Comparison of ENCODE assay signal across 21 cellular contexts in genomic region chr1:165067829-165068228, GRCh38.
"Had no signal": no experiment of that assay in that cellular context is flagged by ENCODE, and none has a peak within 500 bp of the region (broad histone marks: within the 10 kb centered on the region; RNA-seq: fewer than 3 reads in every experiment).

No MANE protein-coding gene starts in this region.

- ATAC-seq: left ventricle myocardium superior; lower lobe of right lung; naive thymus-derived CD8-positive, alpha-beta T cell; psoas muscle; right cardiac atrium; stimulated activated naive CD8-positive, alpha-beta T cell treated with anti-CD3 and anti-CD28 coated beads, Interleukin-15, amount 100 ng/mL, for 72 hours had no signal

- H3K27ac ChIP-seq: colonic mucosa, lower lobe of right lung, psoas muscle, skin epidermis, spleen, thoracic aorta, tibial nerve, upper lobe of left lung had no signal

- H3K4me3 ChIP-seq: colonic mucosa, lower lobe of right lung, psoas muscle, skin epidermis, spleen, thoracic aorta, tibial nerve, upper lobe of left lung had no signal

- DNase-seq: colonic mucosa; hypothalamus; immature natural killer cell; islet precursor cell; kidney glomerular epithelial cell; left ventricle myocardium superior; lower lobe of right lung; naive thymus-derived CD8-positive, alpha-beta T cell; nephron progenitor cell; nucleus accumbens; posterior cingulate gyrus; psoas muscle; right cardiac atrium; spleen; stimulated activated CD4-positive, alpha-beta T cell treated with anti-CD3 and anti-CD28 coated beads, Interleukin-2, amount 100 ng/mL, for 48 hours; stimulated activated naive CD4-positive, alpha-beta T cell; stimulated activated naive CD8-positive, alpha-beta T cell treated with anti-CD3 and anti-CD28 coated beads, Interleukin-15, amount 100 ng/mL, for 72 hours; upper lobe of left lung had no signal

- H3K27me3 ChIP-seq: colonic mucosa, spleen, tibial nerve, upper lobe of left lung had no signal
